Comparison of ENCODE assay signal across 19 cellular contexts in the genomic region with DNA sequence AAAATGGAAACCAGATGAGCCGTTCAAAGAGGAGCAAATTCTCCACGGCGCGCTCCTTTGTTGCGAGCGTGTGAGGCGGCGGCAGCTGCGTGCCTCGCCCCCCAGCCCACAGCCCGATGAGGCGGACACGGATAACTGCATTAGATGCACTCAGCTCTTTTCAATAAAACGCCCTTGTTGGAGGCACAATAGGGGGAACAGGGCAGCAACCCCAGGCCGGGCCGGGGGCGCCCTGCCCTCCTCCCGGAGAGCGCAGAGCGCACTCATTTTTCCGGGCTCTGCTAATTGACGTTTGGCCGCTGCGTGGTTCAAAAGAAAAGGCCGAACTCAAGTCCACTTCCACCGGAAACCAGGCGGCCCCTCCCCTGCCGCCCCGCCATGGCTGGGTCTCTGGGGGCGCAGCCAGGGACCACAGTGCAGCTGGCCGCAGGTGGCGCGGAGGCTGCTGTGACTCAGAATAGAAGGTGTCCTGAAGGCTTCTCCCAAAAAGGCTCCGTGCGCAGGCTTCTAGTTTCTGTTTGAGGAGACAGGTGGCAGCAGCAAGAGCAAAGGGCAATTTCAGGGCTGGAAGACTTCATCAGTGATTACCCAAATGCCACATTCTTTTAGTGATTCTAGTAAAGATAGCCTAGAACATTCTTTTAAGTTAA. TPM values are rescaled to one million over a fixed set of nuclear protein-coding genes. Genes with fewer than 3 reads are reported as not detected.
DNase-seq lines count a peak whose midpoint lies in the region; ATAC-seq and TF ChIP-seq lines count a peak whose summit lies in the region.
"Had no signal": no experiment of that assay in that cellular context is flagged by ENCODE, and none has a peak within 500 bp of the region (broad histone marks: within the 10 kb centered on the region; RNA-seq: fewer than 3 reads in every experiment).

No MANE protein-coding gene starts in this region.

- H4K12ac ChIP-seq in trophoblast cell (ENCODE audit: low read depth, low read length): no peak overlapping the region

- no peak overlapping the region for H2BK12ac ChIP-seq in trophoblast cell (ENCODE audit: low read length)

- BruUV-seq in Caco-2 (replicated peaks; lab: Mats Ljungman, UMichigan) (no TSS peak), MCF 10A (replicated peaks; lab: Mats Ljungman, UMichigan) (no TSS peak)

- TF ChIP-seq CTCF in Caco-2 (IDR thresholded peaks at IDR 0.05; ENCODE audit: insufficient read depth in 1 of 2, low read depth in 1 of 2, low read length in 1 of 2, severe bottlenecking in 1 of 2, unreplicated experiment in 1 of 2) (peak in 1 of 2 experiments; percentile 24), heart left ventricle (IDR thresholded peaks at IDR 0.05) (no peak), tibial nerve (IDR thresholded peaks at IDR 0.05) (no peak), MCF 10A (IDR thresholded peaks at IDR 0.05; ENCODE audit: unreplicated experiment) (no peak)

- no peaks in the 10 kb centered on the region for H3K79me1 ChIP-seq in trophoblast cell (ENCODE audit: low read length)

- H3K36me3 Mint-ChIP-seq in Caco-2 (ENCODE audit: insufficient read depth, unreplicated experiment) (peaks cover 5% of the 10 kb centered on the region), MCF 10A (ENCODE audit: insufficient read depth, unreplicated experiment) (no peaks in the 10 kb centered on the region)

- H3K23ac ChIP-seq in trophoblast cell (ENCODE audit: low read length): no peak overlapping the region

- WGBS in trophoblast cell (ENCODE audit: extremely low coverage, insufficient coverage, insufficient read length): no CpG with 5 or more reads among the region's 35 CpGs
- 76 to 85% (median 81%) methylated on average over 24 to 35 of the region's 35 CpGs for WGBS in heart left ventricle, 4 donors
- WGBS in tibial nerve, 2 donors: 36 to 48% methylated on average over 20 to 35 of the region's 35 CpGs

- no peak for ATAC-seq in heart left ventricle
- ATAC-seq: activated T-cell treated with anti-CD3 and anti-CD28 coated beads, Interleukin-2, amount 50 U/mL, for 4 hours had no signal

- H3K4me3 ChIP-seq in Caco-2 (ENCODE audit: low read depth, low read length) (peak overlapping the region; percentile 6), duodenal mucosa (ENCODE audit: low read depth in 1 of 2, low read length in 2 of 2) (peak overlapping the region; percentile 17 to 43), trophoblast cell (ENCODE audit: low read depth, low read length) (no peak overlapping the region), heart left ventricle (no peak overlapping the region), tibial nerve (peak overlapping the region in 1 of 4 donors; percentile 8)
- H3K4me3 ChIP-seq: adrenal gland had no signal

- no peak overlapping the region for H3K18ac ChIP-seq in trophoblast cell (ENCODE audit: low read length)

- H3K27ac Mint-ChIP-seq in Caco-2 (ENCODE audit: unreplicated experiment) (no peak overlapping the region), MCF 10A (ENCODE audit: low read depth, unreplicated experiment) (no peak overlapping the region)
- H3K27ac Mint-ChIP-seq: activated CD4-positive, alpha-beta T cell treated with anti-CD3 and anti-CD28 coated beads, Interleukin-2, amount 10 ng/mL, durations not matched to agents 24 days and 14 days had no signal

- TF ChIP-seq EP300 in tibial nerve (IDR thresholded peaks at IDR 0.05): no peak

- H3K4me3 Mint-ChIP-seq in Caco-2 (ENCODE audit: unreplicated experiment) (peak overlapping the region; percentile 61), MCF 10A (ENCODE audit: unreplicated experiment) (no peak overlapping the region)
- H3K4me3 Mint-ChIP-seq: activated CD4-positive, alpha-beta T cell treated with anti-CD3 and anti-CD28 coated beads, Interleukin-2, amount 10 ng/mL, durations not matched to agents 24 days and 14 days; activated T-cell treated with anti-CD3 and anti-CD28 coated beads, Interleukin-2, amount 50 U/mL, for 4 hours had no signal

- no peak overlapping the region for H3K27ac ChIP-seq in duodenal mucosa (ENCODE audit: low read depth, low read length)
- H3K27ac ChIP-seq in trophoblast cell (ENCODE audit: low read depth, low read length): no peak overlapping the region
- no peak overlapping the region for H3K27ac ChIP-seq in heart left ventricle
- no peak overlapping the region for H3K27ac ChIP-seq in tibial nerve
- H3K27ac ChIP-seq: adrenal gland, spleen had no signal

- POLR2A ChIA-PET in Caco-2 (lab: Charles Lee): interaction anchor here (0.6 kb wide), 1 partner anchor 198 kb away, joined by 9 read pairs; no protein-coding TSS in a partner anchor
- POLR2A ChIA-PET in MCF 10A (lab: Yijun Ruan, JAX): no interaction called here

- H3K27me3 Mint-ChIP-seq in Caco-2 (ENCODE audit: insufficient read depth, unreplicated experiment) (no peaks in the 10 kb centered on the region), MCF 10A (ENCODE audit: insufficient read depth, unreplicated experiment) (peaks cover 12% of the 10 kb centered on the region)

- H2BK120ac ChIP-seq in trophoblast cell (ENCODE audit: insufficient read depth, low read length, poor library complexity): no peak overlapping the region

- no peaks in the 10 kb centered on the region for H3K79me2 ChIP-seq in trophoblast cell (ENCODE audit: control insufficient read depth, insufficient read depth, low read length, poor library complexity)

- H3K36me3 ChIP-seq in Caco-2 (ENCODE audit: control insufficient read depth, insufficient read depth, low read length): no peaks in the 10 kb centered on the region
- no peaks in the 10 kb centered on the region for H3K36me3 ChIP-seq in duodenal mucosa (ENCODE audit: control insufficient read depth in 1 of 2, insufficient read depth in 2 of 2, low read length in 2 of 2)
- H3K36me3 ChIP-seq in trophoblast cell (ENCODE audit: control insufficient read depth in 1 of 2, insufficient read depth in 2 of 2, low read length in 2 of 2): no peaks in the 10 kb centered on the region
- no peaks in the 10 kb centered on the region for H3K36me3 ChIP-seq in heart left ventricle
- no peaks in the 10 kb centered on the region for H3K36me3 ChIP-seq in tibial nerve
- H3K36me3 ChIP-seq: adrenal gland, spleen had no signal

- H3K4me1 ChIP-seq in Caco-2 (peaks cover 19% of the 10 kb centered on the region), duodenal mucosa (ENCODE audit: control insufficient read depth in 1 of 2, insufficient read depth in 2 of 2, low read length in 2 of 2) (no peaks in the 10 kb centered on the region), trophoblast cell (ENCODE audit: control insufficient read depth in 1 of 2, insufficient read depth in 2 of 2, low read length in 2 of 2) (no peaks in the 10 kb centered on the region), heart left ventricle (no peaks in the 10 kb centered on the region), tibial nerve (no peaks in the 10 kb centered on the region)
- H3K4me1 ChIP-seq: adrenal gland, spleen had no signal

- no peak for TF ChIP-seq POLR2A in heart left ventricle (IDR thresholded peaks at IDR 0.05)
- TF ChIP-seq POLR2A in tibial nerve (IDR thresholded peaks at IDR 0.05): no peak

- H4K91ac ChIP-seq in trophoblast cell (ENCODE audit: low read depth, low read length): no peak overlapping the region

- no peak overlapping the region for H2AK5ac ChIP-seq in trophoblast cell (ENCODE audit: low read length)

- CTCF ChIA-PET in Caco-2 (lab: Charles Lee): interaction anchor here (0.6 to 1.6 kb wide), 6 partner anchors 13 to 178 kb away, joined by 4 to 13 read pairs (median 4); no protein-coding TSS in a partner anchor
- CTCF ChIA-PET in MCF 10A (lab: Yijun Ruan, JAX): no interaction called here

- H2AFZ ChIP-seq in trophoblast cell (ENCODE audit: insufficient read depth, low read length, poor library complexity): no peak overlapping the region

- peaks cover 9% of the 10 kb centered on the region for H3K4me1 Mint-ChIP-seq in Caco-2 (ENCODE audit: low read depth, unreplicated experiment)
- no peaks in the 10 kb centered on the region for H3K4me1 Mint-ChIP-seq in MCF 10A (ENCODE audit: insufficient read depth, unreplicated experiment)
- H3K4me1 Mint-ChIP-seq: activated CD4-positive, alpha-beta T cell treated with anti-CD3 and anti-CD28 coated beads, Interleukin-2, amount 10 ng/mL, durations not matched to agents 24 days and 14 days had no signal

- no peak overlapping the region for H2BK5ac ChIP-seq in trophoblast cell (ENCODE audit: low read depth, low read length, poor library complexity)

- H3K4me2 ChIP-seq in trophoblast cell (ENCODE audit: low read length): no peak overlapping the region

- H3K14ac ChIP-seq in trophoblast cell (ENCODE audit: low read length): no peak overlapping the region

- intact Hi-C loops in Caco-2 (cut with micrococcal nuclease; ENCODE audit: unreplicated experiment) (no loop called here), heart left ventricle (cut with DNase I) (no loop called here), MCF 10A (cut with micrococcal nuclease) (no loop called here)

- H3K4ac ChIP-seq in trophoblast cell (ENCODE audit: low read depth, low read length): no peak overlapping the region

- DNase-seq in Caco-2: peak; percentile 79 to 86
- peak; percentile 34 for DNase-seq in HuH-7 (ENCODE audit: low spot score)
- peak; percentile 60 to 78 for DNase-seq in trophoblast cell
- no peak for DNase-seq in heart left ventricle
- DNase-seq in medulla oblongata (ENCODE audit: extremely low spot score): no peak
- DNase-seq in tibial nerve (ENCODE audit: low spot score in 2 of 2): no peak
- DNase-seq in MCF 10A (ENCODE audit: unreplicated experiment): no peak
- DNase-seq: activated CD4-positive, alpha-beta T cell treated with anti-CD3 and anti-CD28 coated beads, Interleukin-2, amount 10 ng/mL, durations not matched to agents 24 days and 14 days; activated T-cell treated with anti-CD3 and anti-CD28 coated beads, Interleukin-2, amount 50 U/mL, for 4 hours; adrenal gland; NCI-H1436; spleen; T1000 had no signal

- H3K9ac ChIP-seq in duodenal mucosa (ENCODE audit: low read depth in 1 of 2, low read length in 2 of 2): no peak overlapping the region
- H3K9ac ChIP-seq in trophoblast cell (ENCODE audit: low read length): no peak overlapping the region

- no peaks in the 10 kb centered on the region for H3K9me3 ChIP-seq in Caco-2
- H3K9me3 ChIP-seq in duodenal mucosa (ENCODE audit: control insufficient read depth in 1 of 2, low read length in 2 of 2): no peaks in the 10 kb centered on the region
- H3K9me3 ChIP-seq in trophoblast cell (ENCODE audit: insufficient read depth, low read depth, low read length): no peaks in the 10 kb centered on the region
- no peaks in the 10 kb centered on the region for H3K9me3 ChIP-seq in heart left ventricle
- H3K9me3 ChIP-seq in tibial nerve: no peaks in the 10 kb centered on the region
- H3K9me3 ChIP-seq: adrenal gland, spleen had no signal

- H4K8ac ChIP-seq in trophoblast cell (ENCODE audit: low read depth, low read length): no peak overlapping the region

- H3K9me3 Mint-ChIP-seq in Caco-2 (ENCODE audit: unreplicated experiment) (no peaks in the 10 kb centered on the region), MCF 10A (ENCODE audit: unreplicated experiment) (no peaks in the 10 kb centered on the region)
- H3K9me3 Mint-ChIP-seq: activated CD4-positive, alpha-beta T cell treated with anti-CD3 and anti-CD28 coated beads, Interleukin-2, amount 10 ng/mL, durations not matched to agents 24 days and 14 days; activated T-cell treated with anti-CD3 and anti-CD28 coated beads, Interleukin-2, amount 50 U/mL, for 4 hours had no signal

- H3K27me3 ChIP-seq in Caco-2 (replicated peaks; ENCODE audit: control insufficient read depth, insufficient read depth, low read length) (no peaks in the 10 kb centered on the region), duodenal mucosa (ENCODE audit: control insufficient read depth in 1 of 2, insufficient read depth in 2 of 2, low read length in 2 of 2) (peaks cover 2 to 6% of the 10 kb centered on the region in 2 donors), trophoblast cell (ENCODE audit: insufficient read depth, low read length) (no peaks in the 10 kb centered on the region), heart left ventricle (peaks cover 0 to 25% (median 0%) of the 10 kb centered on the region in 9 donors), tibial nerve (peaks cover 0 to 43% of the 10 kb centered on the region in 2 donors)

RNA-seq across cellular contexts. Expression of a gene that starts 29.0 kb away (rescaled TPM):
- total RNA-seq in Caco-2 (2022): 0.12 and 0.14 TPM in 2 replicates
- 0.03 and 0.08 TPM in 2 replicates for polyA plus RNA-seq in trophoblast cell (2013)
- 1 to 10 TPM in 2 of 9 donors, under 1 TPM in 5, not detected in 2; 0.57 to 2.8 (median 0.79) TPM for total RNA-seq in heart left ventricle
- polyA plus RNA-seq in heart left ventricle: 1 to 10 TPM in 1 of 2 donors, under 1 TPM in 1; 0.93 to 1.6 TPM
- 10 to 100 TPM in 3 of 4 donors, 1 to 10 TPM in 1; 6.0 to 14.4 (median 13.3) TPM for total RNA-seq in tibial nerve
- total RNA-seq in MCF 10A (2022): 22.9 and 23.6 TPM in 2 replicates
- total RNA-seq: activated CD4-positive, alpha-beta T cell treated with anti-CD3 and anti-CD28 coated beads, Interleukin-2, amount 10 ng/mL, durations not matched to agents 24 days and 14 days; fibroblast of lung had no signal

RNA-seq across cellular contexts. Expression of a gene that starts 53.2 kb away (rescaled TPM):
- total RNA-seq in Caco-2 (2022): 2.6 and 3.8 TPM in 2 replicates
- polyA plus RNA-seq in trophoblast cell (2013): 0.07 TPM in 2 replicates
- not detected for total RNA-seq in heart left ventricle
- not detected for polyA plus RNA-seq in heart left ventricle
- not detected for total RNA-seq in tibial nerve
- not detected in 2 replicates for total RNA-seq in MCF 10A (2022)
- total RNA-seq: activated CD4-positive, alpha-beta T cell treated with anti-CD3 and anti-CD28 coated beads, Interleukin-2, amount 10 ng/mL, durations not matched to agents 24 days and 14 days; activated T-cell treated with anti-CD3 and anti-CD28 coated beads, Interleukin-2, amount 50 U/mL, for 4 hours; adrenal gland; fibroblast of lung; lower leg skin; NCI-H460; spleen had no signal
- polyA plus RNA-seq: adrenal gland, AG04450, fibroblast of lung, neural cell, spleen had no signal

Comparison
In these comparisons a context has a peak if more than half of its experiments do, and no peak if none do; other contexts are left out.
1. DNase-seq: peak in Caco-2 (2 of 2), HuH-7 (single experiment) and trophoblast cell (2 of 2); none in heart left ventricle (0 of 5), medulla oblongata (single experiment), tibial nerve (0 of 2) and MCF 10A (single experiment).
2. H3K4me3 ChIP-seq: peak in Caco-2 (single experiment) and duodenal mucosa (2 of 2); none in trophoblast cell (single experiment) and heart left ventricle (0 of 12).